Comparison of ENCODE assay signal across 13 cellular contexts in the genomic region with DNA sequence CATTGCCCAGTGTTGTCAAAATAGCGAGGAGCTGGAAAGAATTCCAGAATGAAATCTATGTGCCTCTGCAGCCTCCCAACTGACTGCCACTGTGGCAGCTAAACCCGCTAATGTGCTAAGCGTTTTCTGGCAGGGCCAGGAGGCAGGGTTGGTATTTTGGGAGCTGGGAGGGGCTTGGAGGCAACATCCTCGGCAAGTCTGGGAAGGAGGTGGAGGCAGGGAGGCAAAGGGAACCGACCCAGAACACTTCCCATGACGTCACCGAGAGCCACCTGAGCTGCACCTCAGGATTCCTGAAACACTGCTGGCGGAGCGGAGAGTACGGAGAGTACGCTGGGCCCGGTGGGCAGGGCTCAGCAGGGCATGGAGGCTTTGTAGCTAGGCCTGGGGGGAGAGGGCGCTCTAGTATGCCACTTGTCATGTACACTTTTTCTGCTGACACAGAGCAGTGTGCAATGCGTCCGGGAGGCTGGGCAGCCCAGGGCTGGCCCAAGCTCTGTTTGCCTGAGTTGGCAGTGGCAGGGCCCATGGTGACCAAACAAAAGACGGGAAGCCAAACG.
A peak's percentile ranks its signal among the peaks of the same experiment; 100 is the strongest.
DNase-seq lines count a peak whose midpoint lies in the region; ATAC-seq and TF ChIP-seq lines count a peak whose summit lies in the region.
"Had no signal": no experiment of that assay in that cellular context is flagged by ENCODE, and none has a peak within 500 bp of the region (broad histone marks: within the 10 kb centered on the region; RNA-seq: fewer than 3 reads in every experiment).

No MANE protein-coding gene starts in this region.

- TF ChIP-seq POLR2A in Peyer's patch (IDR thresholded peaks at IDR 0.05): no peak

- DNase-seq in globus pallidus (ENCODE audit: low spot score): peak; percentile 82
- no peak for DNase-seq in memory B cell (ENCODE audit: low spot score in 2 of 2)
- DNase-seq in NCI-H345 (lab: John Stamatoyannopoulos, UW): no peak
- DNase-seq in Peyer's patch: no peak
- DNase-seq: activated CD4-positive, alpha-beta T cell treated with anti-CD3 and anti-CD28 coated beads for 48 hours; activated effector memory CD4-positive, alpha-beta T cell treated with anti-CD3 and anti-CD28 coated beads, Interleukin-2, amount 50 U/mL, for 16 hours; NCI-H526 had no signal

- H3K36me3 ChIP-seq in Peyer's patch: no peaks in the 10 kb centered on the region
- H3K36me3 ChIP-seq: HAP-1 had no signal

- H3K9me3 Mint-ChIP-seq in memory B cell: no peaks in the 10 kb centered on the region
- H3K9me3 Mint-ChIP-seq in stimulated activated memory B cell treated with anti-CD40 and anti-IgM and Interleukin-4, amounts not matched to agents 10 μg/mL and 1 μg/mL and 100 μg/mL, for 72 hours: no peaks in the 10 kb centered on the region

- no peaks in the 10 kb centered on the region for H3K36me3 Mint-ChIP-seq in memory B cell
- H3K36me3 Mint-ChIP-seq in stimulated activated memory B cell treated with anti-CD40 and anti-IgM and Interleukin-4, amounts not matched to agents 10 μg/mL and 1 μg/mL and 100 μg/mL, for 72 hours: no peaks in the 10 kb centered on the region
- H3K36me3 Mint-ChIP-seq: CD14-positive monocyte had no signal

- H3K27ac ChIP-seq in angular gyrus (ENCODE audit: low read depth, low read length) (peak overlapping the region; percentile 83), Peyer's patch (peak overlapping the region in 1 of 4 donors; percentile 69)

- no peaks in the 10 kb centered on the region for H3K4me1 ChIP-seq in Peyer's patch
- H3K4me1 ChIP-seq: HAP-1 had no signal

- ATAC-seq in memory B cell (ENCODE audit: low read depth): no peak
- no peak for ATAC-seq in stimulated activated memory B cell treated with anti-CD40 and anti-IgM and Interleukin-4, amounts not matched to agents 10 μg/mL and 1 μg/mL and 100 μg/mL, for 72 hours
- no peak for ATAC-seq in HG03135 (IDR thresholded peaks at IDR 0.05; ENCODE audit: unreplicated experiment)
- no peak for ATAC-seq in HG03045 (IDR thresholded peaks at IDR 0.05; ENCODE audit: unreplicated experiment)

- H3K27me3 ChIP-seq in Peyer's patch: no peaks in the 10 kb centered on the region

- H3K4me3 Mint-ChIP-seq in memory B cell: no peak overlapping the region
- no peak overlapping the region for H3K4me3 Mint-ChIP-seq in stimulated activated memory B cell treated with anti-CD40 and anti-IgM and Interleukin-4, amounts not matched to agents 10 μg/mL and 1 μg/mL and 100 μg/mL, for 72 hours
- H3K4me3 Mint-ChIP-seq: CD14-positive monocyte had no signal

- H3K27ac Mint-ChIP-seq in memory B cell: peak overlapping the region; percentile 18
- peak overlapping the region; percentile 62 for H3K27ac Mint-ChIP-seq in stimulated activated memory B cell treated with anti-CD40 and anti-IgM and Interleukin-4, amounts not matched to agents 10 μg/mL and 1 μg/mL and 100 μg/mL, for 72 hours
- H3K27ac Mint-ChIP-seq: CD14-positive monocyte had no signal

- H3K9me3 ChIP-seq in Peyer's patch: no peaks in the 10 kb centered on the region
- H3K9me3 ChIP-seq: HAP-1 had no signal

- H3K4me3 ChIP-seq in Peyer's patch: no peak overlapping the region
- H3K4me3 ChIP-seq: HAP-1 had no signal

- H3K27me3 Mint-ChIP-seq in memory B cell: no peaks in the 10 kb centered on the region
- no peaks in the 10 kb centered on the region for H3K27me3 Mint-ChIP-seq in stimulated activated memory B cell treated with anti-CD40 and anti-IgM and Interleukin-4, amounts not matched to agents 10 μg/mL and 1 μg/mL and 100 μg/mL, for 72 hours

- no peak for TF ChIP-seq CTCF in Peyer's patch (IDR thresholded peaks at IDR 0.05)

- peaks cover 43% of the 10 kb centered on the region for H3K4me1 Mint-ChIP-seq in memory B cell
- peaks cover 53% of the 10 kb centered on the region for H3K4me1 Mint-ChIP-seq in stimulated activated memory B cell treated with anti-CD40 and anti-IgM and Interleukin-4, amounts not matched to agents 10 μg/mL and 1 μg/mL and 100 μg/mL, for 72 hours
- H3K4me1 Mint-ChIP-seq: CD14-positive monocyte had no signal
